In the genomic region with DNA sequence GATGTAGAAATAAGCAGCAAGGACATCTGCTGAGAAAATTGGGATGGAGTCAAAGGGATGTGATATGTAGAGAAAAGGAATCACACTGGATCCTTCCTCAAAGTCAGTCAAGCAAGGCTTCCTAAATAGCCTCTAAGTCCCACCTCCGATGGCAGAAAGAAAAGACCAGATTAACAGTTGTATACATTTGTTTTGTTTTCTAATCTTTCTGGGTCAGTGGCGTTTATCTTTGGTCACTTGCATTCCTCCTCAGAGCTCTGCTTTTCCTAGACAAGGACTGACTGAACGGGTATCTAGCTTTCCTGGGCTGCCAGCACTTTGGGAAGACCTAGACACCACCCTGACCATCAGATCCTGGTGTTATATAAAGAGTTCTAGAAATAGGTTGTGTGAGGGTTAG, we compare ENCODE assay signal across 8 cellular contexts.
"Had no signal": no experiment of that assay in that cellular context is flagged by ENCODE, and none has a peak within 500 bp of the region (broad histone marks: within the 10 kb centered on the region; RNA-seq: fewer than 3 reads in every experiment).

No MANE protein-coding gene starts in this region.

- ATAC-seq: GM12878 had no signal

- H3K4me3 ChIP-seq: GM12878 had no signal

- FAIRE-seq: G401.6, GM12878, GM12891, GM12892, GM18507, GM19239 had no signal

- DNase-seq: GDM1, GF-D8 had no signal
